In genomic region chr6:3838992-3839867, GRCh38 we compare ENCODE assay signal across 19 cellular contexts. TPM values are rescaled to one million over a fixed set of nuclear protein-coding genes. Genes with fewer than 3 reads are reported as not detected.
DNase-seq lines count a peak whose midpoint lies in the region; ATAC-seq and TF ChIP-seq lines count a peak whose summit lies in the region.
"Had no signal": no experiment of that assay in that cellular context is flagged by ENCODE, and none has a peak within 500 bp of the region (broad histone marks: within the 10 kb centered on the region; RNA-seq: fewer than 3 reads in every experiment).

No MANE protein-coding gene starts in this region.

- H3K27ac ChIP-seq in vagina (no peak overlapping the region), lower lobe of right lung (no peak overlapping the region)
- H3K27ac ChIP-seq: C4-2B had no signal

- ATAC-seq in activated CD8-positive, alpha-beta memory T cell treated with anti-CD3 and anti-CD28 coated beads, Interleukin-2, amount 10 ng/mL, durations not matched to agents 7 days and 5 days, result no peak
- ATAC-seq in left lobe of liver, result peak; percentile 31
- ATAC-seq in lower lobe of right lung, result no peak
- ATAC-seq in activated CD4-positive, alpha-beta T cell treated with anti-CD3 and anti-CD28 coated beads for 36 hours, result no peak

- no peaks in the 10 kb centered on the region for H3K4me1 Mint-ChIP-seq in activated CD8-positive, alpha-beta memory T cell treated with anti-CD3 and anti-CD28 coated beads, Interleukin-2, amount 10 ng/mL, durations not matched to agents 7 days and 5 days
- peaks cover 61% of the 10 kb centered on the region for H3K4me1 Mint-ChIP-seq in chondrocyte (ENCODE audit: low read depth)
- no peaks in the 10 kb centered on the region for H3K4me1 Mint-ChIP-seq in activated CD4-positive, alpha-beta T cell treated with anti-CD3 and anti-CD28 coated beads for 36 hours

- in situ Hi-C loops in HAP-1 (cut with MboI; ENCODE audit: low sequenced_read_pairs), result no loop called here

- no peaks in the 10 kb centered on the region for H3K9me3 Mint-ChIP-seq in activated CD8-positive, alpha-beta memory T cell treated with anti-CD3 and anti-CD28 coated beads, Interleukin-2, amount 10 ng/mL, durations not matched to agents 7 days and 5 days (ENCODE audit: low read depth)
- H3K9me3 Mint-ChIP-seq in chondrocyte (ENCODE audit: low read depth), result no peaks in the 10 kb centered on the region
- no peaks in the 10 kb centered on the region for H3K9me3 Mint-ChIP-seq in activated CD4-positive, alpha-beta T cell treated with anti-CD3 and anti-CD28 coated beads for 36 hours (ENCODE audit: low read depth)
- H3K9me3 Mint-ChIP-seq: activated B cell treated with CpG ODN at 0.5 μM for 24 hours had no signal

- CTCF ChIA-PET in activated CD8-positive, alpha-beta memory T cell treated with anti-CD3 and anti-CD28 coated beads, Interleukin-2, amount 10 ng/mL, durations not matched to agents 7 days and 5 days (lab: Charles Lee), result interaction anchor here (1.1 to 1.6 kb wide), 2 partner anchors 106 to 139 kb away, joined by 3 read pairs; no protein-coding TSS in a partner anchor
- CTCF ChIA-PET in activated CD4-positive, alpha-beta T cell treated with anti-CD3 and anti-CD28 coated beads for 36 hours (lab: Charles Lee), result interaction anchor here (0.6 to 1.6 kb wide), 2 partner anchors 9 to 128 kb away, joined by 3 to 4 read pairs; no protein-coding TSS in a partner anchor

- intact Hi-C loops in vagina (cut with DNase I), result no loop called here
- intact Hi-C loops in lower lobe of right lung (cut with DNase I), result no loop called here
- intact Hi-C loops in activated CD4-positive, alpha-beta T cell treated with anti-CD3 and anti-CD28 coated beads for 36 hours (cut with DNase I, micrococcal nuclease), result no loop called here

- H3K36me3 ChIP-seq in vagina (no peaks in the 10 kb centered on the region), lower lobe of right lung (no peaks in the 10 kb centered on the region), HAP-1 (replicated peaks) (no peaks in the 10 kb centered on the region)

- H3K4me3 Mint-ChIP-seq in activated CD8-positive, alpha-beta memory T cell treated with anti-CD3 and anti-CD28 coated beads, Interleukin-2, amount 10 ng/mL, durations not matched to agents 7 days and 5 days, result no peak overlapping the region
- no peak overlapping the region for H3K4me3 Mint-ChIP-seq in chondrocyte (ENCODE audit: unreplicated experiment)
- H3K4me3 Mint-ChIP-seq in activated CD4-positive, alpha-beta T cell treated with anti-CD3 and anti-CD28 coated beads for 36 hours, result no peak overlapping the region
- H3K4me3 Mint-ChIP-seq: activated B cell treated with CpG ODN at 0.5 μM for 24 hours had no signal

- peaks cover 12% of the 10 kb centered on the region for H3K27me3 Mint-ChIP-seq in activated CD8-positive, alpha-beta memory T cell treated with anti-CD3 and anti-CD28 coated beads, Interleukin-2, amount 10 ng/mL, durations not matched to agents 7 days and 5 days
- H3K27me3 Mint-ChIP-seq in chondrocyte (ENCODE audit: low read depth), result no peaks in the 10 kb centered on the region
- H3K27me3 Mint-ChIP-seq in activated CD4-positive, alpha-beta T cell treated with anti-CD3 and anti-CD28 coated beads for 36 hours, result no peaks in the 10 kb centered on the region

- H3K27ac Mint-ChIP-seq in activated CD8-positive, alpha-beta memory T cell treated with anti-CD3 and anti-CD28 coated beads, Interleukin-2, amount 10 ng/mL, durations not matched to agents 7 days and 5 days, result no peak overlapping the region
- H3K27ac Mint-ChIP-seq in chondrocyte (ENCODE audit: unreplicated experiment), result peak overlapping the region; percentile 86
- no peak overlapping the region for H3K27ac Mint-ChIP-seq in activated CD4-positive, alpha-beta T cell treated with anti-CD3 and anti-CD28 coated beads for 36 hours
- H3K27ac Mint-ChIP-seq: activated B cell treated with CpG ODN at 0.5 μM for 24 hours had no signal

- no peak overlapping the region for H3K4me3 ChIP-seq in vagina
- H3K4me3 ChIP-seq in lower lobe of right lung, result no peak overlapping the region
- no peak overlapping the region for H3K4me3 ChIP-seq in HAP-1

- TF ChIP-seq CTCF in chondrocyte (IDR thresholded peaks at IDR 0.05) (no peak), vagina (IDR thresholded peaks at IDR 0.05) (no peak), lower lobe of right lung (IDR thresholded peaks at IDR 0.05) (no peak)

- H3K4me1 ChIP-seq in vagina (peaks cover 14% of the 10 kb centered on the region), lower lobe of right lung (peaks cover 21% of the 10 kb centered on the region), HAP-1 (no peaks in the 10 kb centered on the region)

- DNase-seq in activated CD8-positive, alpha-beta memory T cell treated with anti-CD3 and anti-CD28 coated beads, Interleukin-2, amount 10 ng/mL, durations not matched to agents 7 days and 5 days, result peak; percentile 36
- DNase-seq in activated CD8-positive, alpha-beta memory T cell treated with anti-CD3 and anti-CD28 coated beads, Interleukin-2, amount 50 U/mL, for 48 hours, result no peak
- DNase-seq in chondrocyte (ENCODE audit: low spot score) (no peak), left lobe of liver (ENCODE audit: low spot score) (peak; percentile 81), vagina (ENCODE audit: extremely low spot score in 2 of 2) (peak; percentile 40 to 70), lower lobe of right lung (no peak), HAP-1 (ENCODE audit: low spot score in 2 of 2) (no peak)
- no peak for DNase-seq in activated CD4-positive, alpha-beta T cell treated with anti-CD3 and anti-CD28 coated beads for 36 hours
- DNase-seq: 8988T; activated B cell treated with CpG ODN at 0.5 μM for 24 hours; activated effector memory CD4-positive, alpha-beta T cell treated with anti-CD3 and anti-CD28 coated beads, Interleukin-2, amount 50 U/mL, for 16 hours; aorta; glutamatergic neuron; mesendoderm; NCI-H1694; SIG-M5; stimulated activated CD4-positive, alpha-beta T cell treated with anti-CD3 and anti-CD28 coated beads, Interleukin-15, amount 100 ng/mL, for 24 hours; stimulated activated naive CD4-positive, alpha-beta T cell treated with Interleukin-2 at 50 U/mL for 16 hours had no signal

- H3K36me3 Mint-ChIP-seq in activated CD8-positive, alpha-beta memory T cell treated with anti-CD3 and anti-CD28 coated beads, Interleukin-2, amount 10 ng/mL, durations not matched to agents 7 days and 5 days, result no peaks in the 10 kb centered on the region
- peaks cover 2% of the 10 kb centered on the region for H3K36me3 Mint-ChIP-seq in chondrocyte (ENCODE audit: low read depth)
- H3K36me3 Mint-ChIP-seq in activated CD4-positive, alpha-beta T cell treated with anti-CD3 and anti-CD28 coated beads for 36 hours (ENCODE audit: low read depth), result no peaks in the 10 kb centered on the region

- POLR2A ChIA-PET in activated CD4-positive, alpha-beta T cell treated with anti-CD3 and anti-CD28 coated beads for 36 hours (lab: Charles Lee), result no interaction called here

- H3K27me3 ChIP-seq in vagina (no peaks in the 10 kb centered on the region), lower lobe of right lung (ENCODE audit: low read depth) (no peaks in the 10 kb centered on the region), HAP-1 (ENCODE audit: low read depth) (no peaks in the 10 kb centered on the region; the same call in 1 of the 2 replicates)

- no peak for TF ChIP-seq POLR2A in vagina (IDR thresholded peaks at IDR 0.05)

- no peaks in the 10 kb centered on the region for H3K9me3 ChIP-seq in vagina
- no peaks in the 10 kb centered on the region for H3K9me3 ChIP-seq in lower lobe of right lung
- H3K9me3 ChIP-seq in HAP-1, result no peaks in the 10 kb centered on the region

RNA-seq across cellular contexts. Expression of gene FAM50B, which starts 9.9 kb away (rescaled TPM):
- total RNA-seq in activated CD8-positive, alpha-beta memory T cell treated with anti-CD3 and anti-CD28 coated beads, Interleukin-2, amount 10 ng/mL, durations not matched to agents 7 days and 5 days, result 10 to 100 TPM in 1 of 2 experiments, 1 to 10 TPM in 1; 8.8 to 10.6 TPM
- 1.0 to 1.8 TPM (median 1.6 TPM) in 3 replicates for total RNA-seq in chondrocyte
- total RNA-seq in left lobe of liver, result 7.3 TPM
- total RNA-seq in vagina, result 4.9 TPM
- total RNA-seq in lower lobe of right lung, result 10.6 TPM
- 10 to 100 TPM in 1 of 2 experiments, 1 to 10 TPM in 1; 8.8 to 10.2 TPM for total RNA-seq in activated CD4-positive, alpha-beta T cell treated with anti-CD3 and anti-CD28 coated beads for 36 hours

Comparison
In these comparisons a context has a peak if more than half of its experiments do, and no peak if none do; other contexts are left out.
1. DNase-seq: peak in activated CD8-positive, alpha-beta memory T cell treated with anti-CD3 and anti-CD28 coated beads, Interleukin-2, amount 10 ng/mL, durations not matched to agents 7 days and 5 days (single experiment), left lobe of liver (single experiment) and vagina (2 of 2); none in activated CD8-positive, alpha-beta memory T cell treated with anti-CD3 and anti-CD28 coated beads, Interleukin-2, amount 50 U/mL, for 48 hours (single experiment), chondrocyte (single experiment), lower lobe of right lung (single experiment), HAP-1 (0 of 2) and activated CD4-positive, alpha-beta T cell treated with anti-CD3 and anti-CD28 coated beads for 36 hours (single experiment).